ENCODE assay signal across 17 cellular contexts in the genomic region with DNA sequence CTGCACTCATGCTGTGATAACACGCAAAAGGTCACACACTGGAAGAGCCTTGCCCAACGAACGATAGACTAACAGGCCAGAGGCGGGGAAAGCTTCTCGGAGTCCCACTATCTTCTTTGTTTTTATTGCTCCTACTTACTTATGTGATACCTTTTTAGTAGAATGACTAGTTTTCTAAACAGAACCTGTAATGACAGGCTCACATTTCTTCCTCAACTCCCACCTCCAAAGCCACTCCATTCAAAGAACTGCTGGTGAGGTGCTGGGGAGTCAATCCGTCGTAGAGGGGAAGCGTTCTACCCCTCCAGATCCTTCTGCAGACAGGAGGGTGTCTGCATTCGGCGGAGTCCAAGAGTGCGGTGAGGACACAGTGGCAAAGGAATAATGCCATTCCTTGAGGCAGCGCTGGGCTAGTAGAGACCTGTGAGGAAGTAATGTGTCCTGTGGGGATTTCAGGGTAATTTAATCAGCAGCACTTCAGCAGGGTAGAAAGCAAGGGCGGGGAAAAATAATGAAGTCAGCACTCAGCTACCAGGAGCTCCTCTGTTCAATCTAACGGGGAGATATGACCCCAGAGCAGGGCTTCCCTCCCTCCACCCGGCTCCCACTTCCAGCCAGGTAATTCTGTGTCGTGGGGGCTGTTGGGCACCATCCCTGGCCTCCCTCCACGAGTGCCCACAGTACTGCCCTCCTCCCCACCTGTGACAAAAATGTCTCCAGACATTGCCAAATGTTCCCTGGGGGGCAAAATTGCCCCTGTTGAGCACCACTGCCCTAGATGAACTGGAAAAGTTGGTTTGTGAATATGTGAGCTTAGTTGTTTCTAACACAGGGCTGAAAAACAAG. TPM values are rescaled to one million over a fixed set of nuclear protein-coding genes. Genes with fewer than 3 reads are reported as not detected.
A peak's percentile ranks its signal among the peaks of the same experiment; 100 is the strongest.
DNase-seq lines count a peak whose midpoint lies in the region; ATAC-seq and TF ChIP-seq lines count a peak whose summit lies in the region.
"Had no signal": no experiment of that assay in that cellular context is flagged by ENCODE, and none has a peak within 500 bp of the region (broad histone marks: within the 10 kb centered on the region; RNA-seq: fewer than 3 reads in every experiment).

No MANE protein-coding gene starts in this region.

- no peak for DNase-seq in activated CD4-positive, alpha-beta T cell treated with anti-CD3 and anti-CD28 coated beads for 36 hours
- DNase-seq in activated CD4-positive, alpha-beta T cell treated with anti-CD3 and anti-CD28 coated beads, Interleukin-2, amount 50 U/mL, for 48 hours, result no peak
- DNase-seq in NCI-H2171 (lab: John Stamatoyannopoulos, UW) (peak; percentile 70), epithelial cell of prostate (ENCODE audit: low read depth, low spot score) (no peak), thyroid gland (no peak), superior temporal gyrus (ENCODE audit: extremely low spot score) (no peak)
- DNase-seq in activated naive CD4-positive, alpha-beta T cell (lab: John Stamatoyannopoulos, UW), result no peak
- DNase-seq: ACHN; activated CD4-positive, alpha-beta memory T cell treated with anti-CD3 and anti-CD28 coated beads, Interleukin-2, amount 10 ng/mL, durations not matched to agents 7 days and 5 days; cerebellar nuclear complex; Karpas-422; NCI-H146; stimulated activated naive CD4-positive, alpha-beta T cell treated with Interleukin-2 at 50 U/mL for 16 hours had no signal

- no peak for TF ChIP-seq CTCF in thyroid gland (IDR thresholded peaks at IDR 0.05)

- H3K4me1 Mint-ChIP-seq in activated CD4-positive, alpha-beta T cell treated with anti-CD3 and anti-CD28 coated beads for 36 hours, result peaks cover 9% of the 10 kb centered on the region

- peak overlapping the region; percentile 49 for H3K27ac Mint-ChIP-seq in activated CD4-positive, alpha-beta T cell treated with anti-CD3 and anti-CD28 coated beads for 36 hours
- H3K27ac Mint-ChIP-seq: activated CD4-positive, alpha-beta memory T cell treated with anti-CD3 and anti-CD28 coated beads, Interleukin-2, amount 10 ng/mL, durations not matched to agents 7 days and 5 days; progenitor cell of endocrine pancreas had no signal

- TF ChIP-seq POLR2A in thyroid gland (IDR thresholded peaks at IDR 0.05), result no peak

- ATAC-seq in activated CD4-positive, alpha-beta T cell treated with anti-CD3 and anti-CD28 coated beads for 36 hours, result no peak
- ATAC-seq in HG03378 (IDR thresholded peaks at IDR 0.05; ENCODE audit: unreplicated experiment), result no peak
- ATAC-seq: GM12878 had no signal

- no peaks in the 10 kb centered on the region for H3K27me3 Mint-ChIP-seq in activated CD4-positive, alpha-beta T cell treated with anti-CD3 and anti-CD28 coated beads for 36 hours

- no peaks in the 10 kb centered on the region for H3K9me3 ChIP-seq in thyroid gland
- H3K9me3 ChIP-seq: adrenal gland had no signal

- H3K4me1 ChIP-seq in thyroid gland, result peaks cover 48 to 63% of the 10 kb centered on the region in 2 donors

- H3K36me3 ChIP-seq in thyroid gland, result peaks cover 3 to 14% of the 10 kb centered on the region in 2 donors

- CTCF ChIA-PET in activated CD4-positive, alpha-beta T cell treated with anti-CD3 and anti-CD28 coated beads for 36 hours (lab: Charles Lee), result interaction anchor here (1.3 to 1.9 kb wide), 2 partner anchors 9 to 715 kb away, joined by 3 to 6 read pairs; no protein-coding TSS in a partner anchor

- POLR2A ChIA-PET in activated CD4-positive, alpha-beta T cell treated with anti-CD3 and anti-CD28 coated beads for 36 hours (lab: Charles Lee), result no interaction called here

- H3K27ac ChIP-seq in epithelial cell of prostate (peak overlapping the region; percentile 42), thyroid gland (peak overlapping the region; percentile 36 to 91 (median 56))
- H3K27ac ChIP-seq: adrenal gland had no signal

- no peaks in the 10 kb centered on the region for H3K27me3 ChIP-seq in thyroid gland
- H3K27me3 ChIP-seq: adrenal gland had no signal

- WGBS in thyroid gland, 2 donors, result 70 to 72% methylated on average over 17 of the region's 17 CpGs

- H3K4me3 Mint-ChIP-seq in activated CD4-positive, alpha-beta T cell treated with anti-CD3 and anti-CD28 coated beads for 36 hours, result no peak overlapping the region
- H3K4me3 Mint-ChIP-seq: activated CD4-positive, alpha-beta memory T cell treated with anti-CD3 and anti-CD28 coated beads, Interleukin-2, amount 10 ng/mL, durations not matched to agents 7 days and 5 days had no signal

- H3K9me3 Mint-ChIP-seq in activated CD4-positive, alpha-beta T cell treated with anti-CD3 and anti-CD28 coated beads for 36 hours (ENCODE audit: low read depth), result no peaks in the 10 kb centered on the region
- H3K9me3 Mint-ChIP-seq: activated CD4-positive, alpha-beta memory T cell treated with anti-CD3 and anti-CD28 coated beads, Interleukin-2, amount 10 ng/mL, durations not matched to agents 7 days and 5 days had no signal

- H3K36me3 Mint-ChIP-seq in activated CD4-positive, alpha-beta T cell treated with anti-CD3 and anti-CD28 coated beads for 36 hours (ENCODE audit: low read depth), result peaks cover 7% of the 10 kb centered on the region

- intact Hi-C loops in activated CD4-positive, alpha-beta T cell treated with anti-CD3 and anti-CD28 coated beads for 36 hours (cut with DNase I, micrococcal nuclease), result no loop called here
- intact Hi-C loops in thyroid gland (cut with DNase I), result no loop called here

- no peak overlapping the region for H3K4me3 ChIP-seq in thyroid gland (replicated peaks in 1 of 3)
- H3K4me3 ChIP-seq: adrenal gland, GM12878 had no signal

RNA-seq across cellular contexts. Expression of gene SPRING1, which starts 25.2 kb away (rescaled TPM):
- 10 to 100 TPM; 15.3 to 17.4 TPM for total RNA-seq in activated CD4-positive, alpha-beta T cell treated with anti-CD3 and anti-CD28 coated beads for 36 hours
- 100 to 1,000 TPM in 2 of 4 donors, 10 to 100 TPM in 2; 88.0 to 163 (median 124) TPM for total RNA-seq in thyroid gland

RNA-seq across cellular contexts. Expression of gene RNFT2, which starts 25.4 kb away (rescaled TPM):
- 10 to 100 TPM; 14.7 to 15.0 TPM for total RNA-seq in activated CD4-positive, alpha-beta T cell treated with anti-CD3 and anti-CD28 coated beads for 36 hours
- 1 to 10 TPM; 2.3 to 5.0 (median 4.5) TPM for total RNA-seq in thyroid gland

Comparison
In these comparisons a context has a peak if more than half of its experiments do, and no peak if none do; other contexts are left out.
1. RNA of gene SPRING1, which starts 25.2 kb away (total RNA-seq): 88.0 to 163 TPM in thyroid gland; 15.3 to 17.4 TPM in activated CD4-positive, alpha-beta T cell treated with anti-CD3 and anti-CD28 coated beads for 36 hours; every median in the first group is over 4 times any median in the second.